In genomic region chr7:100433592-100434296, GRCh38 we compare ENCODE assay signal across 11 cellular contexts. TPM values are rescaled to one million over a fixed set of nuclear protein-coding genes. Genes with fewer than 3 reads are reported as not detected.
DNase-seq lines count a peak whose midpoint lies in the region; ATAC-seq and TF ChIP-seq lines count a peak whose summit lies in the region.
"Had no signal": no experiment of that assay in that cellular context is flagged by ENCODE, and none has a peak within 500 bp of the region (broad histone marks: within the 10 kb centered on the region; RNA-seq: fewer than 3 reads in every experiment).

No MANE protein-coding gene starts in this region.

- ATAC-seq in stimulated activated naive CD8-positive, alpha-beta T cell treated with anti-CD3 and anti-CD28 coated beads, Interleukin-15, Interleukin-2, amounts not matched to agents 100 U/mL and 50 U/mL, for 24 hours: no peak
- ATAC-seq in lower lobe of right lung: no peak
- no peak for ATAC-seq in GM18519 (IDR thresholded peaks at IDR 0.05; ENCODE audit: low FRiP score, unreplicated experiment)
- no peak for ATAC-seq in GM21825 (IDR thresholded peaks at IDR 0.05; ENCODE audit: unreplicated experiment)

- H3K9me3 ChIP-seq in WERI-Rb-1 (ENCODE audit: severe bottlenecking): no peaks in the 10 kb centered on the region
- H3K9me3 ChIP-seq in lower lobe of right lung: no peaks in the 10 kb centered on the region
- H3K9me3 ChIP-seq: ovary, vagina had no signal

- peak overlapping the region; percentile 87 for H3K27ac Mint-ChIP-seq in stimulated activated naive CD8-positive, alpha-beta T cell treated with anti-CD3 and anti-CD28 coated beads, Interleukin-15, Interleukin-2, amounts not matched to agents 100 ng/mL and 50 ng/mL, for 24 hours

- no peaks in the 10 kb centered on the region for H3K9me3 Mint-ChIP-seq in stimulated activated naive CD8-positive, alpha-beta T cell treated with anti-CD3 and anti-CD28 coated beads, Interleukin-15, Interleukin-2, amounts not matched to agents 100 ng/mL and 50 ng/mL, for 24 hours

- no peak for DNase-seq in stimulated activated naive CD8-positive, alpha-beta T cell treated with anti-CD3 and anti-CD28 coated beads, Interleukin-15, Interleukin-2, amounts not matched to agents 100 U/mL and 50 U/mL, for 24 hours
- DNase-seq in WERI-Rb-1 (no peak), lower lobe of right lung (peak; percentile 28), DMS53 (lab: John Stamatoyannopoulos, UW) (no peak)
- DNase-seq in central memory CD4-positive, alpha-beta T cell: no peak
- DNase-seq: activated CD4-positive, CD25-positive, alpha-beta regulatory T cell treated with anti-CD3 and anti-CD28 coated beads, Interleukin-2, amount 50 U/mL, for 72 hours had no signal

- H3K36me3 ChIP-seq in WERI-Rb-1 (peaks cover 57% of the 10 kb centered on the region), lower lobe of right lung (peaks cover 38% of the 10 kb centered on the region)
- H3K36me3 ChIP-seq: ovary had no signal

- intact Hi-C loops in lower lobe of right lung (cut with DNase I): no loop called here

- H3K27me3 ChIP-seq in WERI-Rb-1 (ENCODE audit: insufficient read depth, low read depth, severe bottlenecking) (no peaks in the 10 kb centered on the region), lower lobe of right lung (ENCODE audit: low read depth) (no peaks in the 10 kb centered on the region)
- H3K27me3 ChIP-seq: ovary, vagina had no signal

- H3K36me3 Mint-ChIP-seq in stimulated activated naive CD8-positive, alpha-beta T cell treated with anti-CD3 and anti-CD28 coated beads, Interleukin-15, Interleukin-2, amounts not matched to agents 100 ng/mL and 50 ng/mL, for 24 hours (ENCODE audit: low read depth): peaks cover 51% of the 10 kb centered on the region

- TF ChIP-seq CTCF in WERI-Rb-1 (IDR thresholded peaks at IDR 0.05; ENCODE audit: low read depth, low read length): no peak
- no peak for TF ChIP-seq CTCF in lower lobe of right lung (IDR thresholded peaks at IDR 0.05)

- peak overlapping the region; percentile 89 for H3K4me3 Mint-ChIP-seq in stimulated activated naive CD8-positive, alpha-beta T cell treated with anti-CD3 and anti-CD28 coated beads, Interleukin-15, Interleukin-2, amounts not matched to agents 100 ng/mL and 50 ng/mL, for 24 hours

- peaks cover 48% of the 10 kb centered on the region for H3K4me1 ChIP-seq in lower lobe of right lung

- peaks cover 4% of the 10 kb centered on the region for H3K27me3 Mint-ChIP-seq in stimulated activated naive CD8-positive, alpha-beta T cell treated with anti-CD3 and anti-CD28 coated beads, Interleukin-15, Interleukin-2, amounts not matched to agents 100 ng/mL and 50 ng/mL, for 24 hours

- H3K4me3 ChIP-seq in WERI-Rb-1 (ENCODE audit: low read depth, low read length) (no peak overlapping the region), lower lobe of right lung (no peak overlapping the region)
- H3K4me3 ChIP-seq: ovary, vagina had no signal

- H3K27ac ChIP-seq in WERI-Rb-1 (peak overlapping the region; percentile 18; the same call in 1 of the 2 replicates), lower lobe of right lung (no peak overlapping the region)
- H3K27ac ChIP-seq: ovary had no signal

- peaks cover 56% of the 10 kb centered on the region for H3K4me1 Mint-ChIP-seq in stimulated activated naive CD8-positive, alpha-beta T cell treated with anti-CD3 and anti-CD28 coated beads, Interleukin-15, Interleukin-2, amounts not matched to agents 100 ng/mL and 50 ng/mL, for 24 hours (ENCODE audit: low read depth)

RNA-seq across cellular contexts. Expression of gene PPP1R35, which starts 2.6 kb away (rescaled TPM):
- total RNA-seq in lower lobe of right lung: 24.5 TPM

RNA-seq across cellular contexts. Expression of gene MEPCE, which starts 4.1 kb away (rescaled TPM):
- 36.3 TPM for total RNA-seq in lower lobe of right lung

RNA-seq across cellular contexts. Expression of gene ZCWPW1, which starts 5.2 kb away (rescaled TPM):
- total RNA-seq in lower lobe of right lung: 4.9 TPM

RNA-seq across cellular contexts. Expression of gene SPACDR, which starts 30.3 kb away (rescaled TPM):
- 1.7 TPM for total RNA-seq in lower lobe of right lung
- total RNA-seq: vagina had no signal

RNA-seq across cellular contexts. Expression of gene TSC22D4, which starts 45.3 kb away (rescaled TPM):
- 53.6 TPM for total RNA-seq in lower lobe of right lung
